ENCODE assay signal across 1 cellular context in the genomic region with DNA sequence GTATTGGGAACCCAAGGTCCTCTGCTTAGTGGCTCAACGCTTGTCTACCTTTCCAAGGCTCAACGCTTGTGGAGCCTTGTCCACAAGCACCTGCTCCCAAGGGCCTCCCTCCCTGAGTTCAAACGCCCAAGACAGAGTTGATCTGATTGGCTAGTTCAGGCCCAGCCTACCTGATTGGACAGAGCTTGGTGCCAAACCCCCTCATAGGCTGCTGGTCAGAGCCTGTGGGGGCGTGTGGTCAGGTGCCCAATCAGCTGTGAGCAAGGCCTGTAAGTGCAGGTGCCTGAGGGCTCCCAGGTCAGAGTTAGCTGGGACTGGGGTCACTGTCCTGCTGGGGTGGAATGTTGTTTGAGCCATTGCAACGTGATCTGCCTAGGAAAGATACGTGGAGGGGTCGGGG.
TF ChIP-seq lines count a peak whose summit lies in the region.

No MANE protein-coding gene starts in this region.

TF ChIP-seq in HepG2, 621 proteins besides CTCF, POLR2A, EP300 and RAD21:
- TF ChIP-seq ZMYM4 (CRISPR knock-in tag; IDR thresholded peaks at IDR 0.05): 0 out of 2 replicates have a peak, but pooled peaks have one; percentile 21
- peak; percentile 77 for TF ChIP-seq NFYC (CRISPR knock-in tag; IDR thresholded peaks at IDR 0.05)
- TF ChIP-seq, protein P1, sequence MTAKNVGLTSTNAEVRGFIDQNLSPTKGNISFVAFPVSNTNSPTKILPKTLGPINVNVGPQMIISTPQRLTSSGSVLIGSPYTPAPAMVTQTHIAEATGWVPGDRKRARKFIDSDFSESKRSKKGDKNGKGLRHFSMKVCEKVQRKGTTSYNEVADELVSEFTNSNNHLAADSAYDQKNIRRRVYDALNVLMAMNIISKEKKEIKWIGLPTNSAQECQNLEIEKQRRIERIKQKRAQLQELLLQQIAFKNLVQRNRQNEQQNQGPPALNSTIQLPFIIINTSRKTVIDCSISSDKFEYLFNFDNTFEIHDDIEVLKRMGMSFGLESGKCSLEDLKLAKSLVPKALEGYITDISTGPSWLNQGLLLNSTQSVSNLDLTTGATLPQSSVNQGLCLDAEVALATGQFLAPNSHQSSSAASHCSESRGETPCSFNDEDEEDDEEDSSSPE (CRISPR knock-in tag; IDR thresholded peaks at IDR 0.05): 0 out of 2 replicates have a peak, but pooled peaks have one; percentile 41
- no peak for TF ChIP-seq ZNF530 (CRISPR knock-in tag; IDR thresholded peaks at IDR 0.05; ENCODE audit: low read depth)
- TF ChIP-seq MTF2 (CRISPR knock-in tag; IDR thresholded peaks at IDR 0.05; ENCODE audit: borderline replicate concordance): no peak
- TF ChIP-seq SAP130 (CRISPR knock-in tag; IDR thresholded peaks at IDR 0.05; ENCODE audit: low read depth): peak; percentile 17; the same call in 1 of the 2 replicates
- TF ChIP-seq NFYB (CRISPR knock-in tag; IDR thresholded peaks at IDR 0.05): peak; percentile 80
